32 cellular contexts compared by ENCODE assay signal in genomic region chr7:26625286-26625685, GRCh38.
"Had no signal": no experiment of that assay in that cellular context is flagged by ENCODE, and none has a peak within 500 bp of the region (broad histone marks: within the 10 kb centered on the region; RNA-seq: fewer than 3 reads in every experiment).

No MANE protein-coding gene starts in this region.

- H3K27me3 ChIP-seq: brain microvascular endothelial cell had no signal

- H3K36me3 ChIP-seq: brain microvascular endothelial cell, WERI-Rb-1 had no signal

- H3K36me3 Mint-ChIP-seq: activated naive CD4-positive, alpha-beta T cell treated with anti-CD3 and anti-CD28 coated beads, Interleukin-2, amount 10 ng/mL, durations not matched to agents 7 days and 5 days; activated naive CD4-positive, alpha-beta T cell treated with anti-CD3 and anti-CD28 coated beads, Interleukin-2, amount 50 U/mL, for 72 hours; activated naive CD8-positive, alpha-beta T cell treated with anti-CD3 and anti-CD28 coated beads, Interleukin-2, amount 10 ng/mL, durations not matched to agents 7 days and 5 days had no signal

- H3K27me3 Mint-ChIP-seq: activated B cell treated with CpG ODN at 0.5 μM for 24 hours; activated naive CD8-positive, alpha-beta T cell treated with anti-CD3 and anti-CD28 coated beads, Interleukin-2, amount 10 ng/mL, durations not matched to agents 7 days and 5 days had no signal

- H3K27ac Mint-ChIP-seq: activated B cell treated with CpG ODN at 0.5 μM for 24 hours; activated CD8-positive, alpha-beta T cell treated with anti-CD3 and anti-CD28 coated beads for 36 hours; activated naive CD4-positive, alpha-beta T cell treated with anti-CD3 and anti-CD28 coated beads, Interleukin-2, amount 10 ng/mL, durations not matched to agents 7 days and 5 days; activated naive CD4-positive, alpha-beta T cell treated with anti-CD3 and anti-CD28 coated beads, Interleukin-2, amount 50 U/mL, for 72 hours; activated naive CD8-positive, alpha-beta T cell treated with anti-CD3 and anti-CD28 coated beads, Interleukin-2, amount 10 ng/mL, durations not matched to agents 7 days and 5 days; activated T-cell treated with anti-CD3 and anti-CD28 coated beads, Interleukin-2, amount 50 U/mL, for 24 hours; activated T-cell treated with anti-CD3 and anti-CD28 coated beads, Interleukin-2, amount 50 U/mL, for 72 hours; endodermal cell; T-helper 17 cell; T-helper 2 cell treated with Interferon-gamma antibody and Interleukin-4, amounts not matched to agents 5 μg/mL and 100 μg/mL, for 36 hours had no signal

- H3K27ac ChIP-seq: brain microvascular endothelial cell, WERI-Rb-1 had no signal

- H3K4me3 Mint-ChIP-seq: activated B cell treated with CpG ODN at 0.5 μM for 24 hours; activated CD8-positive, alpha-beta T cell treated with anti-CD3 and anti-CD28 coated beads for 36 hours; activated naive CD4-positive, alpha-beta T cell treated with anti-CD3 and anti-CD28 coated beads, Interleukin-2, amount 10 ng/mL, durations not matched to agents 7 days and 5 days; activated naive CD8-positive, alpha-beta T cell treated with anti-CD3 and anti-CD28 coated beads, Interleukin-2, amount 10 ng/mL, durations not matched to agents 7 days and 5 days; activated T-cell treated with anti-CD3 and anti-CD28 coated beads, Interleukin-2, amount 50 U/mL, for 24 hours; activated T-cell treated with anti-CD3 and anti-CD28 coated beads, Interleukin-2, amount 50 U/mL, for 72 hours; endodermal cell; T-helper 17 cell; T-helper 2 cell treated with Interferon-gamma antibody and Interleukin-4, amounts not matched to agents 5 μg/mL and 100 μg/mL, for 36 hours had no signal

- H3K9me3 Mint-ChIP-seq: activated CD8-positive, alpha-beta T cell treated with anti-CD3 and anti-CD28 coated beads for 36 hours; activated T-cell treated with anti-CD3 and anti-CD28 coated beads, Interleukin-2, amount 50 U/mL, for 24 hours; endodermal cell; T-helper 2 cell treated with Interferon-gamma antibody and Interleukin-4, amounts not matched to agents 5 μg/mL and 100 μg/mL, for 36 hours had no signal

- FAIRE-seq: astrocyte, bronchial epithelial cell, colon, frontal cortex had no signal

- ATAC-seq: activated CD4-positive, CD25-positive, alpha-beta regulatory T cell treated with anti-CD3 and anti-CD28 coated beads, Interleukin-2, amount 50 U/mL, for 24 hours; activated CD8-positive, alpha-beta T cell treated with anti-CD3 and anti-CD28 coated beads for 36 hours; activated naive CD4-positive, alpha-beta T cell treated with anti-CD3 and anti-CD28 coated beads, Interleukin-2, amount 50 U/mL, for 72 hours; activated T-cell treated with anti-CD3 and anti-CD28 coated beads, Interleukin-2, amount 50 U/mL, for 72 hours; esophagus mucosa; T-helper 17 cell had no signal

- H3K4me1 Mint-ChIP-seq: activated B cell treated with CpG ODN at 0.5 μM for 24 hours, endodermal cell, T-helper 17 cell had no signal

- DNase-seq: activated B cell treated with CpG ODN at 0.5 μM for 24 hours; activated CD4-positive, alpha-beta T cell treated with anti-CD3 and anti-CD28 coated beads for 48 hours; activated CD4-positive, alpha-beta T cell treated with anti-CD3 and anti-CD28 coated beads, Interleukin-2, amount 50 U/mL, for 1 hour; activated CD4-positive, alpha-beta T cell treated with anti-CD3 and anti-CD28 coated beads, Interleukin-2, amount 50 U/mL, for 48 hours; activated CD8-positive, alpha-beta memory T cell treated with anti-CD3 and anti-CD28 coated beads, Interleukin-2, amount 50 U/mL, for 48 hours; activated CD8-positive, alpha-beta T cell treated with anti-CD3 and anti-CD28 coated beads for 36 hours; activated gamma-delta T cell; activated naive CD4-positive, alpha-beta T cell; activated naive CD4-positive, alpha-beta T cell treated with anti-CD3 and anti-CD28 coated beads, Interleukin-2, amount 10 ng/mL, durations not matched to agents 7 days and 5 days; activated naive CD8-positive, alpha-beta T cell treated with anti-CD3 and anti-CD28 coated beads, Interleukin-2, amount 10 ng/mL, durations not matched to agents 7 days and 5 days; activated T-cell treated with anti-CD3 and anti-CD28 coated beads for 4 hours; activated T-cell treated with anti-CD3 and anti-CD28 coated beads, Interleukin-2, amount 50 U/mL, for 24 hours; activated T-cell treated with anti-CD3 and anti-CD28 coated beads, Interleukin-2, amount 50 U/mL, for 72 hours; amniotic stem cell; anterior cingulate cortex; brain microvascular endothelial cell; effector memory CD4-positive, alpha-beta T cell; endodermal cell; foreskin fibroblast; SW 1271; T-helper 1 cell; T-helper 17 cell; T1000; WERI-Rb-1 had no signal
